Comparison of ENCODE assay signal across 8 cellular contexts in the genomic region with DNA sequence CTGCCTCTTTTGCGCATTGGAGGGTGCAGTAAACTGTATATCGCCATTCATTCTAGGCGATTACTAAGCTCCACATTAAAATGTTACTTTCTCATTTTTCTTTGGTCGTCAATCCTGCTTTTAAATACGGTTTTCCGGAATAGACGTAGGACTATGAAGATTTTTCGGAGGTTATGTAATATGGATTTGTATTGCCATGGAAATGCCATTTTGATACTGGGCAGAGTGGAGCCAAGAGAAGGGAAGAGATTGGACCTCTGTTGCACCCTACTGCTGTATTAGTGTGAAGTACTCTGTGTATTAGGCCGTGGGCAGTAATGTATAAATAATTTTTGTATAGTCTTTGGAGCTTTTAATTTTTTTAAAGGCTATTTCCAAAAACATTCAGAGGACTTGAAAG. TPM values are rescaled to one million over a fixed set of nuclear protein-coding genes. Genes with fewer than 3 reads are reported as not detected.
A peak's percentile ranks its signal among the peaks of the same experiment; 100 is the strongest.
DNase-seq lines count a peak whose midpoint lies in the region; ATAC-seq and TF ChIP-seq lines count a peak whose summit lies in the region.

No MANE protein-coding gene starts in this region.

- no peaks in the 10 kb centered on the region for H3K27me3 ChIP-seq in hepatocyte
- no peaks in the 10 kb centered on the region for H3K27me3 ChIP-seq in thoracic aorta (replicated peaks; ENCODE audit: insufficient read depth)

- no peaks in the 10 kb centered on the region for H3K9me3 ChIP-seq in hepatocyte (ENCODE audit: low read depth)
- no peaks in the 10 kb centered on the region for H3K9me3 ChIP-seq in thoracic aorta

- H3K4me1 ChIP-seq in hepatocyte (ENCODE audit: insufficient read depth) (peaks cover 16% of the 10 kb centered on the region), thoracic aorta (ENCODE audit: control insufficient read depth in 1 of 2, low read depth in 2 of 2) (peaks cover 10 to 42% of the 10 kb centered on the region in 2 donors)

- ATAC-seq in thoracic aorta (ENCODE audit: insufficient number of reproducible peaks, low FRiP score, low read depth) = peak; percentile 24

- H3K4me2 ChIP-seq in hepatocyte = peak overlapping the region; percentile 73

- H3K9me2 ChIP-seq in hepatocyte (replicated peaks; ENCODE audit: insufficient read depth) = no peaks in the 10 kb centered on the region

- H3K79me2 ChIP-seq in hepatocyte = peaks cover 56% of the 10 kb centered on the region

- intact Hi-C loops in head of caudate nucleus (cut with DNase I) = loop anchor here (2.0 kb wide), 1 partner anchor 33 kb away; a partner anchor contains a TSS

- DNase-seq in NCI-H2107 treated with DMSO at 0.1 percent for 48 hours (lab: John Stamatoyannopoulos, UW; ENCODE audit: unreplicated experiment) (peak; percentile 14), NCI-H2107 (lab: John Stamatoyannopoulos, UW) (no peak), SK-MEL-5 (ENCODE audit: low read depth, low spot score) (peak; percentile 24), hepatocyte (ENCODE audit: low spot score) (peak; percentile 51), thoracic aorta (ENCODE audit: low spot score) (no peak), NCI-H526 treated with DMSO at 0.1 percent for 48 hours (lab: John Stamatoyannopoulos, UW) (no peak), head of caudate nucleus (no peak)
- no peak for DNase-seq in stimulated activated CD4-positive, alpha-beta T cell treated with anti-CD3 and anti-CD28 coated beads, Interleukin-2, amount 100 ng/mL, for 24 hours

- H3K4me3 ChIP-seq in hepatocyte (peak overlapping the region; percentile 38), thoracic aorta (peak overlapping the region; percentile 82)

- TF ChIP-seq CTCF in hepatocyte (IDR thresholded peaks at IDR 0.05; ENCODE audit: poor library complexity) (no peak), thoracic aorta (IDR thresholded peaks at IDR 0.05) (no peak)

- H3K36me3 ChIP-seq in hepatocyte (replicated peaks; ENCODE audit: insufficient read depth, low read depth) (no peaks in the 10 kb centered on the region), thoracic aorta (peaks cover 10% of the 10 kb centered on the region)

- in situ Hi-C loops in SK-MEL-5 (cut with HindIII; ENCODE audit: low pct_unique_long_range_greater_than_20kb, low sequenced_read_pairs) = no loop called here

- H2AFZ ChIP-seq in hepatocyte = peak overlapping the region; percentile 26

- H4K20me1 ChIP-seq in hepatocyte (ENCODE audit: insufficient read depth, poor library complexity, severe bottlenecking) = peaks cover 52% of the 10 kb centered on the region

- 2% methylated on average over 9 of the region's 9 CpGs for WGBS in hepatocyte (ENCODE audit: low lambda C conversion rate, missing lambda C conversion rate)

- H3K27ac ChIP-seq in hepatocyte (peak overlapping the region; percentile 93), thoracic aorta (peak overlapping the region; percentile 85 to 98)

RNA-seq across cellular contexts. Expression of a gene that starts 1.0 kb away (rescaled TPM):
- 26.5 and 31.0 TPM in 2 replicates for total RNA-seq in SK-MEL-5 (2014; rRNA removed; shearing (Covaris generic))
- 26.0 and 30.6 TPM in 2 replicates for polyA plus RNA-seq in SK-MEL-5 (2015; cell fraction: cytosol; rRNA removed)
- 262 and 273 TPM in 2 replicates for polyA plus RNA-seq in SK-MEL-5 (2015; cell fraction: nucleus; rRNA removed)
- total RNA-seq in hepatocyte (52.2 and 64.6 TPM in 2 replicates), thoracic aorta (100 to 1,000 TPM in 1 of 2 donors, 10 to 100 TPM in 1; 49.3 to 126 TPM)
- polyA plus RNA-seq in hepatocyte = 42.3 and 59.6 TPM in 2 replicates

RNA-seq across cellular contexts. Expression of a gene that starts 32.4 kb away (rescaled TPM):
- 16.6 and 19.8 TPM in 2 replicates for total RNA-seq in SK-MEL-5 (2014; rRNA removed; shearing (Covaris generic))
- 24.9 and 33.8 TPM in 2 replicates for polyA plus RNA-seq in SK-MEL-5 (2015; cell fraction: cytosol; rRNA removed)
- polyA plus RNA-seq in SK-MEL-5 (2015; cell fraction: nucleus; rRNA removed) = 40.7 and 43.9 TPM in 2 replicates
- total RNA-seq in hepatocyte = 13.6 and 15.3 TPM in 2 replicates
- polyA plus RNA-seq in hepatocyte = 15.3 and 17.3 TPM in 2 replicates
- 10 to 100 TPM; 21.5 to 31.6 TPM for total RNA-seq in thoracic aorta

Comparison
In these comparisons a context has a peak if more than half of its experiments do, and no peak if none do; other contexts are left out.
1. DNase-seq: peak in NCI-H2107 treated with DMSO at 0.1 percent for 48 hours (single experiment), SK-MEL-5 (single experiment) and hepatocyte (single experiment); none in NCI-H2107 (single experiment), thoracic aorta (single experiment), NCI-H526 treated with DMSO at 0.1 percent for 48 hours (single experiment), head of caudate nucleus (0 of 42) and stimulated activated CD4-positive, alpha-beta T cell treated with anti-CD3 and anti-CD28 coated beads, Interleukin-2, amount 100 ng/mL, for 24 hours (0 of 2).